In the genomic region with DNA sequence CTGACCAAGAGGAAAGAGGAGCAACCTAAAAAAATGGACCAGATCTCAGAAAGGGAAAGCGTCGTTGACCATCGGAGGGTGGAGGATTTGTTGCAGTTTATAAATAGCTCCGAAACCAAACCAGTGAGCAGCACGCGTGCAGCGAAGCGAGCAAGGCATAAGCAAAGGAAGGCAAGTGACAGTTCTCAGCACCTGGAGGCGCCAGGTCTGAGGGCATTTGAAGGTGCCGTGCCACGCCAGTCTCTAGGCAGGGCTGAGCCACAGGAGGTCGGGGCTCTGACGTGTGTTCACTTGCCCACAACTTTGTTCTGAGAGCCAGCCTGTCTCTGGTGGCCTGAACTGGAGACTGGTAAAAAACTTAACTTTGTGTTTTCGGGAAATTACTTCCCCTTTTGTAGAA, we compare ENCODE assay signal across 9 cellular contexts. TPM values are rescaled to one million over a fixed set of nuclear protein-coding genes. Genes with fewer than 3 reads are reported as not detected.
DNase-seq lines count a peak whose midpoint lies in the region; ATAC-seq and TF ChIP-seq lines count a peak whose summit lies in the region.
"Had no signal": no experiment of that assay in that cellular context is flagged by ENCODE, and none has a peak within 500 bp of the region (broad histone marks: within the 10 kb centered on the region; RNA-seq: fewer than 3 reads in every experiment).

No MANE protein-coding gene starts in this region.

- DNase-seq in GM19240 (ENCODE audit: insufficient read length, low spot score) (peak; percentile 85), NOMO-1 treated with dmso at 0.1 percent for 144 hours (lab: John Stamatoyannopoulos, UW; ENCODE audit: unreplicated experiment) (peak; percentile 50), right atrium auricular region (ENCODE audit: low spot score) (no peak), WERI-Rb-1 (no peak), ureter (ENCODE audit: low spot score) (no peak)
- no peak for DNase-seq in stimulated activated CD4-positive, alpha-beta T cell treated with anti-CD3 and anti-CD28 coated beads, Interleukin-2, amount 100 ng/mL, for 24 hours

- peak overlapping the region; percentile 77 to 95 (median 85) for H3K4me2 ChIP-seq in BLaER1 treated with 17β-estradiol and CSF1 and Interleukin-3, amounts not matched to agents 10 nM and 100 nM

- no peak for TF ChIP-seq CTCF in right atrium auricular region (IDR thresholded peaks at IDR 0.05)
- TF ChIP-seq CTCF in WERI-Rb-1 (IDR thresholded peaks at IDR 0.05; ENCODE audit: low read depth, low read length): no peak

- peaks cover 88 to 99% (median 90%) of the 10 kb centered on the region in 11 experiments for H3K36me3 ChIP-seq in BLaER1 treated with 17β-estradiol and CSF1 and Interleukin-3, amounts not matched to agents 10 nM and 100 nM
- H3K36me3 ChIP-seq in right atrium auricular region: peaks cover 94% of the 10 kb centered on the region
- peaks cover 98% of the 10 kb centered on the region for H3K36me3 ChIP-seq in WERI-Rb-1

- peaks cover 10 to 80% (median 45%) of the 10 kb centered on the region in 11 experiments; a peak in 20 of 22 replicates for H4K20me1 ChIP-seq in BLaER1 treated with 17β-estradiol and CSF1 and Interleukin-3, amounts not matched to agents 10 nM and 100 nM

- H3K9me3 ChIP-seq in BLaER1 treated with 17β-estradiol and CSF1 and Interleukin-3, amounts not matched to agents 10 nM and 100 nM (replicated peaks in 1 of 11): no peaks in the 10 kb centered on the region
- no peaks in the 10 kb centered on the region for H3K9me3 ChIP-seq in right atrium auricular region
- H3K9me3 ChIP-seq in WERI-Rb-1 (ENCODE audit: severe bottlenecking): no peaks in the 10 kb centered on the region
- H3K9me3 ChIP-seq: SJSA1 had no signal

- H3K27ac ChIP-seq in BLaER1 treated with 17β-estradiol and CSF1 and Interleukin-3, amounts not matched to agents 10 nM and 100 nM: peak overlapping the region; percentile 8 to 53 (median 48); a peak in 19 of 22 replicates
- H3K27ac ChIP-seq in right atrium auricular region (no peak overlapping the region), WERI-Rb-1 (no peak overlapping the region)
- H3K27ac ChIP-seq: SJSA1 had no signal

- ATAC-seq in HG02970 (IDR thresholded peaks at IDR 0.05; ENCODE audit: low FRiP score, unreplicated experiment): peak; percentile 84

- H3K9ac ChIP-seq in BLaER1 treated with 17β-estradiol and CSF1 and Interleukin-3, amounts not matched to agents 10 nM and 100 nM: peak overlapping the region in 10 of 11 experiments; percentile 19 to 57 (median 38); a peak in 17 of 22 replicates

- H3K4me3 ChIP-seq in BLaER1 treated with 17β-estradiol and CSF1 and Interleukin-3, amounts not matched to agents 10 nM and 100 nM: peak overlapping the region in 9 of 10 experiments; percentile 9 to 55 (median 33); a peak in 10 of 20 replicates
- H3K4me3 ChIP-seq in right atrium auricular region (no peak overlapping the region), WERI-Rb-1 (ENCODE audit: low read depth, low read length) (no peak overlapping the region)
- H3K4me3 ChIP-seq: SJSA1 had no signal

- H3K4me1 ChIP-seq in BLaER1 treated with 17β-estradiol and CSF1 and Interleukin-3, amounts not matched to agents 10 nM and 100 nM: peaks cover 39 to 74% (median 61%) of the 10 kb centered on the region in 10 experiments
- H3K4me1 ChIP-seq in right atrium auricular region: no peaks in the 10 kb centered on the region

- H3K27me3 ChIP-seq in BLaER1 treated with 17β-estradiol and CSF1 and Interleukin-3, amounts not matched to agents 10 nM and 100 nM: no peaks in the 10 kb centered on the region
- H3K27me3 ChIP-seq in right atrium auricular region (no peaks in the 10 kb centered on the region), WERI-Rb-1 (ENCODE audit: insufficient read depth, low read depth, severe bottlenecking) (no peaks in the 10 kb centered on the region)
- H3K27me3 ChIP-seq: SJSA1 had no signal

RNA-seq across cellular contexts. Expression of gene TNIP2, which starts 59.7 kb away (rescaled TPM):
- total RNA-seq in right atrium auricular region: 10 to 100 TPM; 28.0 to 45.8 TPM
- 41.0 TPM for total RNA-seq in ureter

Comparison
In these comparisons a context has a peak if more than half of its experiments do, and no peak if none do; other contexts are left out.
1. H3K27ac ChIP-seq: peak in BLaER1 treated with 17β-estradiol and CSF1 and Interleukin-3, amounts not matched to agents 10 nM and 100 nM (11 of 11); none in right atrium auricular region (0 of 2) and WERI-Rb-1 (single experiment).
2. H3K4me3 ChIP-seq: peak in BLaER1 treated with 17β-estradiol and CSF1 and Interleukin-3, amounts not matched to agents 10 nM and 100 nM (9 of 10); none in right atrium auricular region (0 of 2) and WERI-Rb-1 (single experiment).
3. DNase-seq: peak in GM19240 (single experiment) and NOMO-1 treated with dmso at 0.1 percent for 144 hours (single experiment); none in right atrium auricular region (single experiment), stimulated activated CD4-positive, alpha-beta T cell treated with anti-CD3 and anti-CD28 coated beads, Interleukin-2, amount 100 ng/mL, for 24 hours (0 of 2), WERI-Rb-1 (single experiment) and ureter (single experiment).